In genomic region chr4:38113551-38113950, GRCh38 we compare ENCODE assay signal across 17 cellular contexts.
"Had no signal": no experiment of that assay in that cellular context is flagged by ENCODE, and none has a peak within 500 bp of the region (broad histone marks: within the 10 kb centered on the region; RNA-seq: fewer than 3 reads in every experiment).

No MANE protein-coding gene starts in this region.

- H3K79me2 ChIP-seq: hepatocyte had no signal

- H3K9me3 Mint-ChIP-seq: natural killer cell treated with Interleukin-12 subunit alpha and Interleukin-12 subunit beta and Interleukin-15 and Interleukin-18, amount 100 ng/mL, for 72 hours had no signal

- FAIRE-seq: small intestine had no signal

- ATAC-seq: left colon; natural killer cell treated with Interleukin-12 subunit alpha and Interleukin-12 subunit beta and Interleukin-15 and Interleukin-18, amount 100 ng/mL, for 72 hours had no signal

- H3K27ac ChIP-seq: epithelial cell of prostate, esophagus muscularis mucosa, psoas muscle, thoracic aorta had no signal

- H3K27ac Mint-ChIP-seq: natural killer cell treated with Interleukin-12 subunit alpha and Interleukin-12 subunit beta and Interleukin-15 and Interleukin-18, amount 100 ng/mL, for 72 hours had no signal

- H3K4me3 Mint-ChIP-seq: natural killer cell treated with Interleukin-12 subunit alpha and Interleukin-12 subunit beta and Interleukin-15 and Interleukin-18, amount 100 ng/mL, for 72 hours had no signal

- H2AFZ ChIP-seq: hepatocyte had no signal

- DNase-seq: central memory CD4-positive, alpha-beta T cell; effector CD4-positive, alpha-beta T cell; mammary epithelial cell; psoas muscle; small intestine; stimulated activated CD4-positive, alpha-beta T cell treated with anti-CD3 and anti-CD28 coated beads, Interleukin-12 subunit alpha, Interleukin-12 subunit beta, amount 100 ng/mL, for 4 hours; stimulated activated naive CD4-positive, alpha-beta T cell; stomach; substantia nigra; transverse colon had no signal

- H3K4me2 ChIP-seq: hepatocyte had no signal

- H3K27me3 Mint-ChIP-seq: natural killer cell treated with Interleukin-12 subunit alpha and Interleukin-12 subunit beta and Interleukin-15 and Interleukin-18, amount 100 ng/mL, for 72 hours had no signal

- H3K4me3 ChIP-seq: coronary artery, esophagus muscularis mucosa, hepatocyte, psoas muscle, stomach, thoracic aorta, transverse colon had no signal

- H3K9me3 ChIP-seq: esophagus muscularis mucosa, psoas muscle, stomach, thoracic aorta, transverse colon had no signal

- H3K27me3 ChIP-seq: esophagus muscularis mucosa, hepatocyte, stomach, transverse colon had no signal
